ENCODE assay signal across 19 cellular contexts in the genomic region with DNA sequence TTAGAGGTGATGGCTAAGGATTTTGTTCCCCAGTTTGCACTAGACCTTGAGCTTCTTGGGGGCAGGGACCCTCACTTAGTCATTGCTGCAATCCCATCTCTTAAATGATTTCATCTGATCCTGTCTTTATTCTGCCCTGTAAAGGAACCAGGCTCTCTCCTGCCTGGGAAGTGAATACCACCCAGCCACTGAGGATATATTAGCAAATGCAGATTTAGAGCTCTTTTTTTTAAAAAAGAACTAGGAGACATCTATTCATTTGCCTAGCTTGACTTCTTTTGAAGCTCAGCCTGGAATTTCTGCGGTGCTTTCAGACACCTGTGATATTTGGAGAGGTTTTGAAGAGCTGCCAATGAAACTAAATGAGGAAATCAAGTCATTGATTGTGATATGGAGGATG. TPM values are rescaled to one million over a fixed set of nuclear protein-coding genes. Genes with fewer than 3 reads are reported as not detected.
DNase-seq lines count a peak whose midpoint lies in the region; ATAC-seq, FAIRE-seq and TF ChIP-seq lines count a peak whose summit lies in the region.
"Had no signal": no experiment of that assay in that cellular context is flagged by ENCODE, and none has a peak within 500 bp of the region (broad histone marks: within the 10 kb centered on the region; RNA-seq: fewer than 3 reads in every experiment).

No MANE protein-coding gene starts in this region.

- H2BK120ac ChIP-seq in H1 (replicated peaks; ENCODE audit: low read depth, low read length), result no peak overlapping the region

- no peak overlapping the region for H3K4ac ChIP-seq in H1 (replicated peaks; ENCODE audit: insufficient read length, low read depth, low read length)

- TF ChIP-seq POLR2A in H1 (IDR thresholded peaks at IDR 0.05; ENCODE audit: control extremely low read depth in 1 of 2, low read depth in 2 of 2, low read length in 2 of 2) (no peak), gastrocnemius medialis (IDR thresholded peaks at IDR 0.05) (no peak)

- H2BK15ac ChIP-seq in H1 (ENCODE audit: low read length), result no peak overlapping the region

- intact Hi-C loops in gastrocnemius medialis (cut with DNase I; ENCODE audit: low total_unique reads), result no loop called here

- no peak overlapping the region for H2BK12ac ChIP-seq in H1 (ENCODE audit: low read depth, low read length)

- POLR2A ChIA-PET in H1 (lab: Charles Lee; ENCODE audit: partially characterized antibody), result interaction anchor here (0.8 to 2.0 kb wide), 6 partner anchors 9 to 47 kb away, joined by 3 to 4 read pairs (median 3); no protein-coding TSS in a partner anchor
- POLR2A ChIA-PET in CD8-positive, alpha-beta memory T cell (lab: Charles Lee), result no interaction called here

- H3K9me3 Mint-ChIP-seq in CD8-positive, alpha-beta memory T cell, result no peaks in the 10 kb centered on the region
- H3K9me3 Mint-ChIP-seq: CD14-positive monocyte; CD4-positive, alpha-beta memory T cell; HFFc6 had no signal

- DNase-seq in H7 (peak; percentile 67), H1 (ENCODE audit: low read depth in 1 of 2, low spot score in 2 of 2) (no peak), gastrocnemius medialis (no peak)
- DNase-seq in CD8-positive, alpha-beta memory T cell, result no peak
- DNase-seq: 8988T; Calu3; CD4-positive, alpha-beta memory T cell; DMS79 treated with DMSO at 0.1 percent for 48 hours; GF-D8; HFFc6; KG1 had no signal

- H4K20me1 ChIP-seq in H1 (replicated peaks in 1 of 2; ENCODE audit: control insufficient read depth in 1 of 2, insufficient read depth in 2 of 2, low read length in 2 of 2), result no peaks in the 10 kb centered on the region
- H4K20me1 ChIP-seq: BLaER1 had no signal

- no peaks in the 10 kb centered on the region for H3K27me3 ChIP-seq in H7 (ENCODE audit: control insufficient read depth, insufficient read depth, low read length)
- H3K27me3 ChIP-seq in HUES64 (ENCODE audit: insufficient read depth, low read length), result peaks cover 2% of the 10 kb centered on the region; the same call in 1 of the 2 replicates
- H3K27me3 ChIP-seq in H1 (replicated peaks in 1 of 4; ENCODE audit: control insufficient read depth in 3 of 4, extremely low read depth in 1 of 4, insufficient read depth in 3 of 4, low read length in 3 of 4), result no peaks in the 10 kb centered on the region; a peak in 1 of 7 replicates
- no peaks in the 10 kb centered on the region for H3K27me3 ChIP-seq in iPS-15b (ENCODE audit: control insufficient read depth, insufficient read depth, low read length)
- no peaks in the 10 kb centered on the region for H3K27me3 ChIP-seq in CD8-positive, alpha-beta memory T cell (ENCODE audit: insufficient read depth, low read length, poor library complexity, severe bottlenecking)
- peaks cover 0 to 2% (median 0%) of the 10 kb centered on the region in 3 donors for H3K27me3 ChIP-seq in gastrocnemius medialis
- H3K27me3 ChIP-seq: BLaER1 had no signal

- H3K23ac ChIP-seq in H1 (ENCODE audit: insufficient read length), result no peak overlapping the region

- no peak overlapping the region for H3K4me3 ChIP-seq in H7 (ENCODE audit: insufficient read depth, low read depth, low read length)
- no peak overlapping the region; the same call in 1 of the 2 replicates for H3K4me3 ChIP-seq in HUES64 (ENCODE audit: low read length)
- peak overlapping the region in 1 of 4 experiments; percentile 20; a peak in 3 of 8 replicates for H3K4me3 ChIP-seq in H1 (ENCODE audit: extremely low read depth in 1 of 4, insufficient read depth in 2 of 4, low read depth in 3 of 4, low read length in 4 of 4)
- H3K4me3 ChIP-seq in iPS-15b (ENCODE audit: low read depth, low read length), result peak overlapping the region; percentile 6
- no peak overlapping the region for H3K4me3 ChIP-seq in CD8-positive, alpha-beta memory T cell (ENCODE audit: low read length)
- no peak overlapping the region for H3K4me3 ChIP-seq in gastrocnemius medialis
- H3K4me3 ChIP-seq: BLaER1 had no signal

- no peak for TF ChIP-seq EP300 in H1 (IDR thresholded peaks at IDR 0.05; ENCODE audit: borderline replicate concordance in 1 of 2, low read depth in 2 of 2, low read length in 2 of 2)

- no peak overlapping the region for H2AFZ ChIP-seq in H1 (ENCODE audit: low read length)

- no peak overlapping the region for H2AK5ac ChIP-seq in H1 (ENCODE audit: low read depth, low read length)

- H4K5ac ChIP-seq in H1 (ENCODE audit: insufficient read length, low read depth, low read length), result no peak overlapping the region

- no peak overlapping the region for H3K56ac ChIP-seq in H1 (replicated peaks; ENCODE audit: insufficient read length, low read depth, low read length)

- no peaks in the 10 kb centered on the region for H3K36me3 Mint-ChIP-seq in CD8-positive, alpha-beta memory T cell
- H3K36me3 Mint-ChIP-seq: CD14-positive monocyte; CD4-positive, alpha-beta memory T cell had no signal

- peak overlapping the region; percentile 55; the same call in 1 of the 2 replicates for H2BK20ac ChIP-seq in H1 (ENCODE audit: low read length)

- CTCF ChIA-PET in H1 (lab: Charles Lee; ENCODE audit: partially characterized antibody), result interaction anchor here (0.9 to 1.5 kb wide), 5 partner anchors 9 to 57 kb away, joined by 3 to 8 read pairs (median 3); no protein-coding TSS in a partner anchor
- CTCF ChIA-PET in CD8-positive, alpha-beta memory T cell (lab: Charles Lee), result interaction anchor here (1.0 to 1.4 kb wide), 2 partner anchors 9 to 32 kb away, joined by 3 to 4 read pairs; no protein-coding TSS in a partner anchor

- no peaks in the 10 kb centered on the region for H3K23me2 ChIP-seq in H1 (ENCODE audit: low read depth, low read length)

- H3K4me1 ChIP-seq in HUES64 (ENCODE audit: insufficient read depth, low read length), result peaks cover 26% of the 10 kb centered on the region
- peaks cover 20 to 32% (median 23%) of the 10 kb centered on the region in 4 experiments for H3K4me1 ChIP-seq in H1 (replicated peaks in 1 of 4; ENCODE audit: control insufficient read depth in 3 of 4, insufficient read depth in 4 of 4, low read length in 3 of 4)
- peaks cover 27% of the 10 kb centered on the region for H3K4me1 ChIP-seq in iPS-15b (ENCODE audit: control insufficient read depth, insufficient read depth, low read length)
- H3K4me1 ChIP-seq in CD8-positive, alpha-beta memory T cell (ENCODE audit: insufficient read depth, low read length), result no peaks in the 10 kb centered on the region
- H3K4me1 ChIP-seq in gastrocnemius medialis, result no peaks in the 10 kb centered on the region

- H3K9ac ChIP-seq in HUES64 (ENCODE audit: low read depth, low read length) (no peak overlapping the region), H1 (replicated peaks in 1 of 4; ENCODE audit: extremely low read depth in 1 of 4, low read depth in 3 of 4, low read length in 3 of 4) (no peak overlapping the region), iPS-15b (ENCODE audit: low read depth, low read length) (no peak overlapping the region)
- H3K9ac ChIP-seq: BLaER1 had no signal

- no peak for TF ChIP-seq RAD21 in H1 (IDR thresholded peaks at IDR 0.05 in 1 of 2, conservative IDR thresholded peaks at IDR 0.05 in 1 of 2; ENCODE audit: low read depth in 2 of 2, low read length in 2 of 2)

- in situ Hi-C loops in gastrocnemius medialis (cut with MboI; ENCODE audit: low sequenced_read_pairs in 4 of 4), result no loop called here

- H3K27ac ChIP-seq in HUES64 (ENCODE audit: low read depth, low read length) (peak overlapping the region; percentile 60; the same call in 1 of the 2 replicates), H1 (ENCODE audit: low read depth, low read length) (no peak overlapping the region), gastrocnemius medialis (no peak overlapping the region)
- no peak overlapping the region for H3K27ac ChIP-seq in CD8-positive, alpha-beta memory T cell (ENCODE audit: low read depth, low read length)
- H3K27ac ChIP-seq: BLaER1, HL-60 had no signal

- H3K4me2 ChIP-seq in H1 (ENCODE audit: insufficient read depth in 1 of 2, low read depth in 2 of 2, low read length in 2 of 2), result peak overlapping the region; percentile 58

- 11% methylated on average over 1 of the region's 1 CpG for WGBS in HUES64
- 6% methylated on average over 1 of the region's 1 CpG; no CpG with 5 or more reads in 1 of the 2 experiments for WGBS in H1 (ENCODE audit: extremely low coverage in 1 of 2, insufficient coverage in 1 of 2, insufficient read length in 1 of 2, insufficient replicate concordance in 2 of 2, low coverage in 1 of 2, low lambda C conversion rate in 2 of 2, missing lambda C conversion rate in 1 of 2), 2 experiments

- H3K79me1 ChIP-seq in H1 (ENCODE audit: low read depth, low read length), result no peaks in the 10 kb centered on the region

- no peak overlapping the region for H4K8ac ChIP-seq in H1 (ENCODE audit: extremely low read depth, insufficient read depth, low read length)

- no peaks in the 10 kb centered on the region for H3K4me1 Mint-ChIP-seq in CD8-positive, alpha-beta memory T cell
- H3K4me1 Mint-ChIP-seq: CD14-positive monocyte; CD4-positive, alpha-beta memory T cell had no signal

- no peak overlapping the region for H3K14ac ChIP-seq in H1 (ENCODE audit: insufficient read length)

- no peak for FAIRE-seq in H1 (lab: Jason Lieb, UNC)

- H3K27me3 Mint-ChIP-seq in CD8-positive, alpha-beta memory T cell, result peaks cover 7 to 29% of the 10 kb centered on the region in 2 donors

- TF ChIP-seq CTCF in H1 (IDR thresholded peaks at IDR 0.05; ENCODE audit: control extremely low read depth in 1 of 3, insufficient read depth in 1 of 3, low read depth in 1 of 3, low read length in 3 of 3), result no peak
- TF ChIP-seq CTCF in gastrocnemius medialis (IDR thresholded peaks at IDR 0.05 in 4 of 5, conservative IDR thresholded peaks at IDR 0.05 in 1 of 5), result no peak

- H3K79me2 ChIP-seq in H1 (ENCODE audit: control insufficient read depth in 1 of 2, insufficient read depth in 2 of 2, low read length in 2 of 2), result no peaks in the 10 kb centered on the region

- ATAC-seq in HG03342 (IDR thresholded peaks at IDR 0.05; ENCODE audit: unreplicated experiment) (no peak), GM18870 (IDR thresholded peaks at IDR 0.05; ENCODE audit: unreplicated experiment) (no peak), gastrocnemius medialis (no peak)
- ATAC-seq: HCT116 had no signal

- H3K4me3 Mint-ChIP-seq in CD8-positive, alpha-beta memory T cell, result no peak overlapping the region
- H3K4me3 Mint-ChIP-seq: CD14-positive monocyte; CD4-positive, alpha-beta memory T cell; HFFc6 had no signal

- H4K91ac ChIP-seq in H1 (replicated peaks; ENCODE audit: insufficient read length, low read length), result no peak overlapping the region

- H3K9me3 ChIP-seq in HUES64 (ENCODE audit: insufficient read depth, low read depth, low read length) (no peaks in the 10 kb centered on the region), H1 (ENCODE audit: insufficient read depth in 2 of 2, low read depth in 1 of 2, low read length in 1 of 2) (no peaks in the 10 kb centered on the region), iPS-15b (ENCODE audit: control insufficient read depth, insufficient read depth, low read length) (no peaks in the 10 kb centered on the region), gastrocnemius medialis (no peaks in the 10 kb centered on the region)
- no peaks in the 10 kb centered on the region for H3K9me3 ChIP-seq in CD8-positive, alpha-beta memory T cell (ENCODE audit: low read length)
- H3K9me3 ChIP-seq: BLaER1 had no signal

- H3K18ac ChIP-seq in H1 (ENCODE audit: extremely low read depth, low read length), result no peak overlapping the region

- H3K36me3 ChIP-seq in H7 (replicated peaks; ENCODE audit: control insufficient read depth, insufficient read depth, low read length) (no peaks in the 10 kb centered on the region), HUES64 (ENCODE audit: insufficient read depth, low read length) (no peaks in the 10 kb centered on the region), H1 (ENCODE audit: control insufficient read depth in 2 of 4, insufficient read depth in 4 of 4, low read length in 3 of 4) (no peaks in the 10 kb centered on the region), iPS-15b (ENCODE audit: control insufficient read depth, insufficient read depth, low read length) (no peaks in the 10 kb centered on the region), gastrocnemius medialis (no peaks in the 10 kb centered on the region)
- no peaks in the 10 kb centered on the region for H3K36me3 ChIP-seq in CD8-positive, alpha-beta memory T cell (ENCODE audit: insufficient read depth, low read length)
- H3K36me3 ChIP-seq: BLaER1 had no signal

- 0 out of 2 replicates have a peak overlapping the region, but pooled peaks have one; percentile 5 for H2BK5ac ChIP-seq in H1 (ENCODE audit: low read depth, low read length)

- H3K27ac Mint-ChIP-seq in CD8-positive, alpha-beta memory T cell, result no peak overlapping the region
- H3K27ac Mint-ChIP-seq: CD4-positive, alpha-beta memory T cell; HFFc6 had no signal

RNA-seq across cellular contexts. Expression of gene CA12, which starts 41.8 kb away (rescaled TPM):
- total RNA-seq in H7 (2014; rRNA removed; shearing (Covaris generic)), result 0.70 and 1.9 TPM in 2 replicates
- polyA plus RNA-seq in HUES64 (2013, experiment 1 of 2), result 2.0 TPM
- 2.2 TPM for polyA plus RNA-seq in HUES64 (2013, experiment 2 of 2)
- total RNA-seq in H1 (2021; fragmentation: NEBNext Ultra II Directional; extraction: Animal tissue kit (Norgen Biotek cat#: 25700)), result 4.9 and 5.8 TPM in 2 replicates
- 4.7 and 4.9 TPM in 2 replicates for polyA plus RNA-seq in H1 (2011; rRNA removed)
- 4.5 TPM for polyA plus RNA-seq in H1 (2011; cell fraction: cytosol; rRNA removed)
- 12.7 TPM for polyA plus RNA-seq in H1 (2011; cell fraction: nucleus; rRNA removed)
- 3.7 to 4.7 TPM (median 4.6 TPM) in 4 replicates for polyA plus RNA-seq in H1 (2012, experiment 1 of 2)
- 1.3 TPM for polyA plus RNA-seq in H1 (2012, experiment 2 of 2)
- 3.8 TPM for polyA plus RNA-seq in H1 (2013, experiment 1 of 2)
- polyA plus RNA-seq in H1 (2013, experiment 2 of 2), result 4.6 TPM
- polyA minus RNA-seq in H1 (2011; rRNA and poly(A)+ RNA removed), result 4.5 and 5.8 TPM in 2 replicates
- 0.95 TPM for polyA minus RNA-seq in H1 (2011; cell fraction: cytosol; rRNA and poly(A)+ RNA removed)
- 5.2 TPM for polyA minus RNA-seq in H1 (2011; cell fraction: nucleus; rRNA and poly(A)+ RNA removed)
- not detected for total RNA-seq in CD8-positive, alpha-beta memory T cell
- 0.08 TPM for polyA plus RNA-seq in CD8-positive, alpha-beta memory T cell
- 1 to 10 TPM in 1 of 4 donors, under 1 TPM in 1, not detected in 2; 0.10 to 1.7 TPM for total RNA-seq in gastrocnemius medialis
- total RNA-seq: CD4-positive, alpha-beta memory T cell had no signal
- polyA plus RNA-seq: CD14-positive monocyte; CD4-positive, alpha-beta memory T cell had no signal
